1 cellular context compared by ENCODE assay signal in genomic region chr7:29483219-29484104, GRCh38.
TF ChIP-seq lines count a peak whose summit lies in the region.

No MANE protein-coding gene starts in this region.

TF ChIP-seq in HepG2, 621 proteins besides CTCF, POLR2A, EP300 and RAD21 (continued from another document and continues in another):
- TF ChIP-seq GATAD1 (CRISPR knock-in tag; IDR thresholded peaks at IDR 0.05) (0 out of 2 replicates have a peak, but pooled peaks have one; percentile 30), ZNF878 (CRISPR knock-in tag; IDR thresholded peaks at IDR 0.05) (peak; percentile 53; the same call in 1 of the 2 replicates), SMC3 (IDR thresholded peaks at IDR 0.05; ENCODE audit: low read length) (no peak; the same call in 1 of the 2 replicates), ZBTB34 (CRISPR knock-in tag; IDR thresholded peaks at IDR 0.05) (peak; percentile 84; the same call in 1 of the 2 replicates), TFDP2 (CRISPR knock-in tag; IDR thresholded peaks at IDR 0.05) (peak; percentile 59), NR2F6 (IDR thresholded peaks at IDR 0.05) (peak; percentile 29; the same call in 1 of the 2 replicates), NR2F6 (CRISPR knock-in tag; IDR thresholded peaks at IDR 0.05) (peak; percentile 65), ARNTL (CRISPR knock-in tag; IDR thresholded peaks at IDR 0.05) (no peak), ZSCAN9 (CRISPR knock-in tag; IDR thresholded peaks at IDR 0.05; ENCODE audit: borderline replicate concordance) (peak; percentile 35; the same call in 1 of the 2 replicates), ETV5 (CRISPR knock-in tag; IDR thresholded peaks at IDR 0.05; ENCODE audit: borderline replicate concordance) (0 out of 2 replicates have a peak, but pooled peaks have one; percentile 52), ZSCAN12 (CRISPR knock-in tag; IDR thresholded peaks at IDR 0.05) (no peak), ZNF691 (CRISPR knock-in tag; IDR thresholded peaks at IDR 0.05; ENCODE audit: borderline replicate concordance, low read depth) (no peak), ZNF136 (CRISPR knock-in tag; IDR thresholded peaks at IDR 0.05; ENCODE audit: low read depth) (no peak), SRSF4 (IDR thresholded peaks at IDR 0.05; ENCODE audit: low read depth, low read length, poor library complexity, severe bottlenecking) (no peak), PTBP1 (IDR thresholded peaks at IDR 0.05; ENCODE audit: low read depth, low read length, poor library complexity, severe bottlenecking) (no peak), ZNF280D (CRISPR knock-in tag; IDR thresholded peaks at IDR 0.05) (no peak), CEBPB (IDR thresholded peaks at IDR 0.05; ENCODE audit: borderline replicate concordance, low read depth, low read length) (peak; percentile 97), SMYD3 (CRISPR knock-in tag; IDR thresholded peaks at IDR 0.05) (no peak), JUN (CRISPR knock-in tag; IDR thresholded peaks at IDR 0.05) (no peak), PAXIP1 (CRISPR knock-in tag; conservative IDR thresholded peaks at IDR 0.05) (peak; percentile 78), ZBTB4 (CRISPR knock-in tag; IDR thresholded peaks at IDR 0.05; ENCODE audit: borderline replicate concordance) (no peak), JDP2 (CRISPR knock-in tag; IDR thresholded peaks at IDR 0.05; ENCODE audit: borderline replicate concordance) (no peak), ZNF432 (CRISPR knock-in tag; IDR thresholded peaks at IDR 0.05; ENCODE audit: borderline replicate concordance) (no peak), GLI4 (CRISPR knock-in tag; IDR thresholded peaks at IDR 0.05; ENCODE audit: borderline replicate concordance) (no peak), MIER3 (CRISPR knock-in tag; IDR thresholded peaks at IDR 0.05; ENCODE audit: borderline replicate concordance) (peak; percentile 63; the same call in 1 of the 2 replicates), HNF4G (IDR thresholded peaks at IDR 0.05; ENCODE audit: borderline replicate concordance, low read depth, low read length) (peak; percentile 79; the same call in 1 of the 2 replicates), HNF4G (CRISPR knock-in tag; IDR thresholded peaks at IDR 0.05; ENCODE audit: borderline replicate concordance, low read depth) (no peak), CBX1 (IDR thresholded peaks at IDR 0.05; ENCODE audit: low read depth) (no peak), ZSCAN31 (CRISPR knock-in tag; IDR thresholded peaks at IDR 0.05; ENCODE audit: low read depth) (0 out of 2 replicates have a peak, but pooled peaks have one; percentile 34), ZNF549 (CRISPR knock-in tag; IDR thresholded peaks at IDR 0.05) (no peak), RARG (CRISPR knock-in tag; IDR thresholded peaks at IDR 0.05; ENCODE audit: low read depth) (no peak), MYNN (CRISPR knock-in tag; IDR thresholded peaks at IDR 0.05; ENCODE audit: low read depth) (no peak), ZNF503 (CRISPR knock-in tag; IDR thresholded peaks at IDR 0.05) (peak; percentile 68; the same call in 1 of the 2 replicates), ZNF614 (CRISPR knock-in tag; IDR thresholded peaks at IDR 0.05; ENCODE audit: borderline replicate concordance) (peak; percentile 84; the same call in 1 of the 2 replicates), NFYB (CRISPR knock-in tag; IDR thresholded peaks at IDR 0.05) (no peak), ZBTB49 (CRISPR knock-in tag; IDR thresholded peaks at IDR 0.05; ENCODE audit: borderline replicate concordance) (no peak), NONO (IDR thresholded peaks at IDR 0.05) (no peak), NONO (CRISPR knock-in tag; conservative IDR thresholded peaks at IDR 0.05) (0 out of 2 replicates have a peak, but pooled peaks have one; percentile 32), SRSF9 (IDR thresholded peaks at IDR 0.05; ENCODE audit: borderline replicate concordance, insufficient read depth, low read depth, low read length, poor library complexity, severe bottlenecking) (no peak), GFI1 (CRISPR knock-in tag; IDR thresholded peaks at IDR 0.05; ENCODE audit: borderline replicate concordance) (peak; percentile 81; the same call in 1 of the 2 replicates), FOXK1 (CRISPR knock-in tag; IDR thresholded peaks at IDR 0.05; ENCODE audit: borderline replicate concordance, low read depth) (peak; percentile 69; the same call in 1 of the 2 replicates), GATAD2A (CRISPR knock-in tag; IDR thresholded peaks at IDR 0.05) (peak; percentile 98), RBAK (CRISPR knock-in tag; IDR thresholded peaks at IDR 0.05) (no peak), NFKB2 (CRISPR knock-in tag; IDR thresholded peaks at IDR 0.05; ENCODE audit: borderline replicate concordance) (no peak)
